ENCODE assay signal across 8 cellular contexts in genomic region chr14:59464651-59465569, GRCh38. TPM values are rescaled to one million over a fixed set of nuclear protein-coding genes. Genes with fewer than 3 reads are reported as not detected.
DNase-seq lines count a peak whose midpoint lies in the region; ATAC-seq and TF ChIP-seq lines count a peak whose summit lies in the region.

Gene GPR135 (minus strand): TSS chr14:59465380. CDS start chr14:59465226, 154 bp downstream.

- no peaks in the 10 kb centered on the region for H3K79me2 ChIP-seq in PC-9 (ENCODE audit: low read depth)

- H2AFZ ChIP-seq in PC-9: no peak within 1 kb of the TSS

- no peaks in the 10 kb centered on the region for H3K9me3 Mint-ChIP-seq in activated naive CD8-positive, alpha-beta T cell (ENCODE audit: low read depth)

- peaks cover 17% of the 10 kb centered on the region for H3K4me1 Mint-ChIP-seq in activated naive CD8-positive, alpha-beta T cell (ENCODE audit: low read depth)

- no peaks in the 10 kb centered on the region for H3K4me1 ChIP-seq in PC-9 (replicated peaks; ENCODE audit: insufficient read depth)
- peaks cover 8% of the 10 kb centered on the region for H3K4me1 ChIP-seq in ovary (ENCODE audit: insufficient read depth)

- H3K27ac ChIP-seq in PC-9: no peak within 1 kb of the TSS
- peak within 1 kb of the TSS; percentile 79 to 84 for H3K27ac ChIP-seq in ovary

- no peak for TF ChIP-seq EP300 in ovary (IDR thresholded peaks at IDR 0.05)

- BruUV-seq in PC-9 (replicated peaks; lab: Mats Ljungman, UMichigan): no TSS peak

- no peaks in the 10 kb centered on the region for H3K9me2 ChIP-seq in PC-9 (ENCODE audit: insufficient read depth)

- peaks cover 10% of the 10 kb centered on the region for H3K36me3 Mint-ChIP-seq in activated naive CD8-positive, alpha-beta T cell

- H3K4me2 ChIP-seq in PC-9: no peak within 1 kb of the TSS

- ATAC-seq in GM18867 (IDR thresholded peaks at IDR 0.05; ENCODE audit: unreplicated experiment): peak; percentile 68
- ATAC-seq in HG03103 (IDR thresholded peaks at IDR 0.05; ENCODE audit: low read depth, unreplicated experiment): peak; percentile 45

- H3K9me3 ChIP-seq in PC-9 (ENCODE audit: insufficient read depth, low read depth) (no peaks in the 10 kb centered on the region), ovary (no peaks in the 10 kb centered on the region)

- H3K27me3 Mint-ChIP-seq in activated naive CD8-positive, alpha-beta T cell: peaks cover 8% of the 10 kb centered on the region

- H3K4me3 Mint-ChIP-seq in activated naive CD8-positive, alpha-beta T cell: peak within 1 kb of the TSS; percentile 91

- H3K36me3 ChIP-seq in PC-9 (ENCODE audit: low read depth) (peaks cover 19% of the 10 kb centered on the region), ovary (no peaks in the 10 kb centered on the region)

- POLR2A ChIA-PET in PC-9 (lab: Charles Lee; ENCODE audit: unreplicated experiment): no interaction called here

- no peaks in the 10 kb centered on the region for H3K27me3 ChIP-seq in PC-9 (ENCODE audit: insufficient read depth, low read depth)
- H3K27me3 ChIP-seq in ovary: no peaks in the 10 kb centered on the region

- DNase-seq in 8988T (peak; percentile 67), PC-9 (no peak), cardiac septum (ENCODE audit: low spot score) (peak; percentile 78), ovary (peak; percentile 67 to 83 (median 76)), ureter (ENCODE audit: low spot score) (peak; percentile 60)

- intact Hi-C loops in PC-9 (cut with micrococcal nuclease; ENCODE audit: unreplicated experiment) (no loop called here), cardiac septum (cut with DNase I) (loop anchor here (2.0 kb wide), 1 partner anchor 18 kb away; no protein-coding TSS in a partner anchor), ovary (cut with DNase I) (no loop called here)

- CTCF ChIA-PET in PC-9 (lab: Charles Lee): no interaction called here

- 1% methylated on average over 79 to 114 of the region's 114 CpGs for WGBS in ovary, 3 donors

- no peak for TF ChIP-seq CTCF in PC-9 (conservative IDR thresholded peaks at IDR 0.05)
- no peak for TF ChIP-seq CTCF in ovary (IDR thresholded peaks at IDR 0.05)

- H3K4me3 ChIP-seq in PC-9 (no peak within 1 kb of the TSS), ovary (peak within 1 kb of the TSS; percentile 61)

- TF ChIP-seq POLR2A in ovary (IDR thresholded peaks at IDR 0.05): peak; percentile 18

- H3F3A ChIP-seq in PC-9 (ENCODE audit: insufficient read depth, low read depth): no peaks in the 10 kb centered on the region; the same call in 1 of the 2 replicates

- H3K27ac Mint-ChIP-seq in activated naive CD8-positive, alpha-beta T cell: peak within 1 kb of the TSS; percentile 81

- H4K20me1 ChIP-seq in PC-9 (ENCODE audit: insufficient read depth): no peaks in the 10 kb centered on the region

RNA-seq across cellular contexts. Expression of gene GPR135, which starts in this region (rescaled TPM):
- total RNA-seq in PC-9 (2021) (13.6 and 15.2 TPM in 2 replicates), cardiac septum (3.2 TPM), ovary (10 to 100 TPM in 1 of 7 donors, 1 to 10 TPM in 6; 4.8 to 10.9 (median 6.9) TPM), ureter (6.5 TPM)
- 1 to 10 TPM; 1.7 to 4.6 TPM for polyA plus RNA-seq in ovary

Comparison
In these comparisons a context has a peak if more than half of its experiments do, and no peak if none do; other contexts are left out.
1. DNase-seq: peak in 8988T (single experiment), cardiac septum (single experiment), ovary (5 of 5) and ureter (single experiment); none in PC-9 (0 of 2).